11 cellular contexts compared by ENCODE assay signal in the genomic region with DNA sequence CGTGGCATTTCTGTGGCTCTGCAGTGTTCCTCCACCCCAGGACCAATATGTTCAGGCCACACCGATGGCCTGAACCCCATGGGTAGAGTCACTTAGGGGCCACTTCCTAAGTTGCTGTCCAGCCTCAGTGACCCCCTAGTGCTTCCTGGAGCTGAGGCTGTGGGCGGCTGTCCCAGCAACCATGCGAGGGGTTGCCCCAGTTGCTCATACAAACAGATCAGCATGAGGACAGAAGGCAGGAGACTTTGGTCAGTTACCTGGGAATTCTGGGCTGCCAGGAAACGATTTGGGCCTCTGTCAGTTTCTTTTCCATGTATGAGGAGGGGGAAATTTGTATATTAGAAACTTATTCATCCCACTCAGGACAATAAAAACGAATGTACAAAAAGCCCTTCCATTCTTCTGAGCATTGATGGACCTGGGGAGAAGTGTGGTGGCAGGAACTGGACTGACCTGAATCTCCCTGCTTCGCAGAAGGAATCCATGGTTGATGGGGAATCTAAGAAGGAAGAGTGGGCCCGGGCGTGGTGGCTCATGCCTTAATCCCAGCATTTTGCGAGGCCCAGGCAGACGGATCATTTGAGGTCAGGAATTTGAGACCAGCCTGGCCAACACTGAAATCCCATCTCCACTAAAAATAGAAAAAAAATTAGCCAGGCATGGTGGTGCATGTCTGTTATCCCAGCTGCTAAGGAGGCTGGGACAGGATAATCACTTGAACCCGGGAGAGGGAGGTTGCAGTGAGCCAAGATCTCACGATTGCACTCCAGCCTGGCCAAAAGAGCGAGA. TPM values are rescaled to one million over a fixed set of nuclear protein-coding genes. Genes with fewer than 3 reads are reported as not detected.
DNase-seq lines count a peak whose midpoint lies in the region; ATAC-seq and TF ChIP-seq lines count a peak whose summit lies in the region.
"Had no signal": no experiment of that assay in that cellular context is flagged by ENCODE, and none has a peak within 500 bp of the region (broad histone marks: within the 10 kb centered on the region; RNA-seq: fewer than 3 reads in every experiment).

No MANE protein-coding gene starts in this region.

- POLR2A ChIA-PET in activated CD4-positive, alpha-beta memory T cell treated with anti-CD3 and anti-CD28 coated beads, Interleukin-2, amount 10 ng/mL, durations not matched to agents 7 days and 5 days (lab: Charles Lee) = interaction anchor here (1.0 to 6.1 kb wide), 6 partner anchors 9 to 74 kb away, joined by 3 to 96 read pairs (median 18); partner anchors contain the start of gene ZNF213

- no peak for DNase-seq in activated T-cell treated with anti-CD3 and anti-CD28 coated beads, Interleukin-2, amount 50 U/mL, for 4 hours
- no peak for DNase-seq in activated T-cell treated with anti-CD3 and anti-CD28 coated beads, Interleukin-2, amount 50 U/mL, for 1 hour
- no peak for DNase-seq in activated CD4-positive, alpha-beta memory T cell treated with anti-CD3 and anti-CD28 coated beads, Interleukin-2, amount 10 ng/mL, durations not matched to agents 7 days and 5 days
- DNase-seq in memory B cell (ENCODE audit: low spot score in 2 of 2) = no peak
- DNase-seq in substantia nigra (lab: John Stamatoyannopoulos, UW) = no peak
- no peak for DNase-seq in adrenal gland
- DNase-seq in GM19240 (ENCODE audit: insufficient read length, low spot score) = no peak
- DNase-seq: midbrain, NCI-H187 treated with DMSO at 0.1 percent for 48 hours had no signal

- no peaks in the 10 kb centered on the region for H3K36me3 ChIP-seq in adrenal gland (replicated peaks in 1 of 2)

- no peaks in the 10 kb centered on the region for H3K27me3 Mint-ChIP-seq in activated T-cell treated with anti-CD3 and anti-CD28 coated beads, Interleukin-2, amount 50 U/mL, for 4 hours (ENCODE audit: low read depth)
- H3K27me3 Mint-ChIP-seq in activated CD4-positive, alpha-beta memory T cell treated with anti-CD3 and anti-CD28 coated beads, Interleukin-2, amount 10 ng/mL, durations not matched to agents 7 days and 5 days = no peaks in the 10 kb centered on the region
- no peaks in the 10 kb centered on the region for H3K27me3 Mint-ChIP-seq in memory B cell
- peaks cover 5% of the 10 kb centered on the region for H3K27me3 Mint-ChIP-seq in stimulated activated memory B cell treated with anti-CD40 and anti-IgM and Interleukin-4, amounts not matched to agents 10 μg/mL and 1 μg/mL and 100 μg/mL, for 72 hours

- peaks cover 65% of the 10 kb centered on the region for H3K4me1 Mint-ChIP-seq in activated T-cell treated with anti-CD3 and anti-CD28 coated beads, Interleukin-2, amount 50 U/mL, for 4 hours (ENCODE audit: low read depth)
- H3K4me1 Mint-ChIP-seq in activated CD4-positive, alpha-beta memory T cell treated with anti-CD3 and anti-CD28 coated beads, Interleukin-2, amount 10 ng/mL, durations not matched to agents 7 days and 5 days = peaks cover 75% of the 10 kb centered on the region
- peaks cover 7% of the 10 kb centered on the region for H3K4me1 Mint-ChIP-seq in memory B cell
- peaks cover 18% of the 10 kb centered on the region for H3K4me1 Mint-ChIP-seq in stimulated activated memory B cell treated with anti-CD40 and anti-IgM and Interleukin-4, amounts not matched to agents 10 μg/mL and 1 μg/mL and 100 μg/mL, for 72 hours

- H3K27ac ChIP-seq in substantia nigra (ENCODE audit: low read depth, low read length, poor library complexity, severe bottlenecking) = no peak overlapping the region
- peak overlapping the region in 1 of 5 donors; percentile 88 for H3K27ac ChIP-seq in adrenal gland

- no peaks in the 10 kb centered on the region for H3K9me3 Mint-ChIP-seq in activated T-cell treated with anti-CD3 and anti-CD28 coated beads, Interleukin-2, amount 50 U/mL, for 4 hours
- no peaks in the 10 kb centered on the region for H3K9me3 Mint-ChIP-seq in activated CD4-positive, alpha-beta memory T cell treated with anti-CD3 and anti-CD28 coated beads, Interleukin-2, amount 10 ng/mL, durations not matched to agents 7 days and 5 days
- no peaks in the 10 kb centered on the region for H3K9me3 Mint-ChIP-seq in memory B cell
- H3K9me3 Mint-ChIP-seq in stimulated activated memory B cell treated with anti-CD40 and anti-IgM and Interleukin-4, amounts not matched to agents 10 μg/mL and 1 μg/mL and 100 μg/mL, for 72 hours = no peaks in the 10 kb centered on the region

- peaks cover 9 to 26% of the 10 kb centered on the region in 2 donors for H3K4me1 ChIP-seq in adrenal gland (replicated peaks in 1 of 2)

- intact Hi-C loops in adrenal gland (cut with DNase I) = no loop called here

- no peak overlapping the region for H3K4me3 ChIP-seq in adrenal gland

- peaks cover 2% of the 10 kb centered on the region for H3K36me3 Mint-ChIP-seq in activated T-cell treated with anti-CD3 and anti-CD28 coated beads, Interleukin-2, amount 50 U/mL, for 4 hours (ENCODE audit: insufficient read depth)
- peaks cover 55% of the 10 kb centered on the region for H3K36me3 Mint-ChIP-seq in activated CD4-positive, alpha-beta memory T cell treated with anti-CD3 and anti-CD28 coated beads, Interleukin-2, amount 10 ng/mL, durations not matched to agents 7 days and 5 days (ENCODE audit: low read depth)
- no peaks in the 10 kb centered on the region for H3K36me3 Mint-ChIP-seq in memory B cell
- no peaks in the 10 kb centered on the region for H3K36me3 Mint-ChIP-seq in stimulated activated memory B cell treated with anti-CD40 and anti-IgM and Interleukin-4, amounts not matched to agents 10 μg/mL and 1 μg/mL and 100 μg/mL, for 72 hours

- WGBS in adrenal gland, 4 donors = 84 to 91% (median 89%) methylated on average over 12 to 14 of the region's 14 CpGs

- H3K9me3 ChIP-seq in adrenal gland (replicated peaks in 1 of 3) = no peaks in the 10 kb centered on the region

- no peak for TF ChIP-seq POLR2A in adrenal gland (IDR thresholded peaks at IDR 0.05)

- H3K4me3 Mint-ChIP-seq in activated T-cell treated with anti-CD3 and anti-CD28 coated beads, Interleukin-2, amount 50 U/mL, for 4 hours = peak overlapping the region; percentile 82
- H3K4me3 Mint-ChIP-seq in activated CD4-positive, alpha-beta memory T cell treated with anti-CD3 and anti-CD28 coated beads, Interleukin-2, amount 10 ng/mL, durations not matched to agents 7 days and 5 days = peak overlapping the region; percentile 79
- H3K4me3 Mint-ChIP-seq in memory B cell = peak overlapping the region; percentile 89
- no peak overlapping the region for H3K4me3 Mint-ChIP-seq in stimulated activated memory B cell treated with anti-CD40 and anti-IgM and Interleukin-4, amounts not matched to agents 10 μg/mL and 1 μg/mL and 100 μg/mL, for 72 hours

- no peak for TF ChIP-seq CTCF in adrenal gland (IDR thresholded peaks at IDR 0.05)

- no peak for ATAC-seq in activated T-cell treated with anti-CD3 and anti-CD28 coated beads, Interleukin-2, amount 50 U/mL, for 4 hours
- no peak for ATAC-seq in memory B cell (ENCODE audit: low read depth)
- no peak for ATAC-seq in stimulated activated memory B cell treated with anti-CD40 and anti-IgM and Interleukin-4, amounts not matched to agents 10 μg/mL and 1 μg/mL and 100 μg/mL, for 72 hours

- peak overlapping the region; percentile 86 for H3K27ac Mint-ChIP-seq in activated CD4-positive, alpha-beta memory T cell treated with anti-CD3 and anti-CD28 coated beads, Interleukin-2, amount 10 ng/mL, durations not matched to agents 7 days and 5 days
- no peak overlapping the region for H3K27ac Mint-ChIP-seq in memory B cell
- peak overlapping the region; percentile 85 for H3K27ac Mint-ChIP-seq in stimulated activated memory B cell treated with anti-CD40 and anti-IgM and Interleukin-4, amounts not matched to agents 10 μg/mL and 1 μg/mL and 100 μg/mL, for 72 hours

- H3K27me3 ChIP-seq in adrenal gland = no peaks in the 10 kb centered on the region

- CTCF ChIA-PET in activated CD4-positive, alpha-beta memory T cell treated with anti-CD3 and anti-CD28 coated beads, Interleukin-2, amount 10 ng/mL, durations not matched to agents 7 days and 5 days (lab: Charles Lee) = interaction anchor here (1.1 to 6.3 kb wide), 13 partner anchors 13 to 109 kb away, joined by 3 to 177 read pairs (median 16); partner anchors contain the start of gene ZNF213

RNA-seq across cellular contexts. Expression of gene IL32, which starts 4.9 kb away (rescaled TPM):
- 100 to 1,000 TPM; 585 to 715 (median 696) TPM for total RNA-seq in activated T-cell treated with anti-CD3 and anti-CD28 coated beads, Interleukin-2, amount 50 U/mL, for 4 hours
- 1,000 to 10,000 TPM; 4,131 to 4,213 TPM for total RNA-seq in activated CD4-positive, alpha-beta memory T cell treated with anti-CD3 and anti-CD28 coated beads, Interleukin-2, amount 10 ng/mL, durations not matched to agents 7 days and 5 days
- total RNA-seq in adrenal gland = 100 to 1,000 TPM in 1 of 8 donors, 10 to 100 TPM in 6, 1 to 10 TPM in 1; 8.8 to 106 (median 23.1) TPM
- 100 to 1,000 TPM in 2 of 3 donors, 10 to 100 TPM in 1; 19.9 to 127 (median 118) TPM for polyA plus RNA-seq in adrenal gland

RNA-seq across cellular contexts. Expression of gene MMP25, which starts 14.2 kb away (rescaled TPM):
- total RNA-seq in activated T-cell treated with anti-CD3 and anti-CD28 coated beads, Interleukin-2, amount 50 U/mL, for 4 hours = under 1 TPM; 0.46 to 0.84 (median 0.66) TPM
- 100 to 1,000 TPM; 112 to 117 TPM for total RNA-seq in activated CD4-positive, alpha-beta memory T cell treated with anti-CD3 and anti-CD28 coated beads, Interleukin-2, amount 10 ng/mL, durations not matched to agents 7 days and 5 days
- total RNA-seq in adrenal gland = under 1 TPM in 7 of 8 donors, not detected in 1; 0.14 to 0.65 (median 0.43) TPM
- 1 to 10 TPM in 1 of 3 donors, under 1 TPM in 2; 0.09 to 3.1 (median 0.47) TPM for polyA plus RNA-seq in adrenal gland
- polyA plus RNA-seq: AG04450 had no signal

RNA-seq across cellular contexts. Expression of gene BICDL2, which starts 23.8 kb away (rescaled TPM):
- under 1 TPM in 1 of 3 donors, not detected in 2; 0.05 TPM for total RNA-seq in activated T-cell treated with anti-CD3 and anti-CD28 coated beads, Interleukin-2, amount 50 U/mL, for 4 hours
- total RNA-seq in activated CD4-positive, alpha-beta memory T cell treated with anti-CD3 and anti-CD28 coated beads, Interleukin-2, amount 10 ng/mL, durations not matched to agents 7 days and 5 days = 1 to 10 TPM; 1.4 to 1.9 TPM
- total RNA-seq in adrenal gland = under 1 TPM in 2 of 8 donors, not detected in 6; 0.14 to 0.31 TPM
- polyA plus RNA-seq in adrenal gland = under 1 TPM in 2 of 3 donors, not detected in 1; 0.20 to 0.24 TPM
- polyA plus RNA-seq: AG04450 had no signal

RNA-seq across cellular contexts. Expression of gene THOC6, which starts 36.7 kb away (rescaled TPM):
- 10 to 100 TPM; 70.4 to 86.3 (median 71.7) TPM for total RNA-seq in activated T-cell treated with anti-CD3 and anti-CD28 coated beads, Interleukin-2, amount 50 U/mL, for 4 hours
- total RNA-seq in activated CD4-positive, alpha-beta memory T cell treated with anti-CD3 and anti-CD28 coated beads, Interleukin-2, amount 10 ng/mL, durations not matched to agents 7 days and 5 days = 10 to 100 TPM; 42.4 TPM
- 10 to 100 TPM; 14.9 to 24.3 (median 18.7) TPM for total RNA-seq in adrenal gland
- 100 to 1,000 TPM in 1 of 3 donors, 10 to 100 TPM in 1, 1 to 10 TPM in 1; 9.0 to 107 (median 78.6) TPM for polyA plus RNA-seq in adrenal gland

RNA-seq across cellular contexts. Expression of gene HCFC1R1, which starts 36.8 kb away (rescaled TPM):
- total RNA-seq in activated T-cell treated with anti-CD3 and anti-CD28 coated beads, Interleukin-2, amount 50 U/mL, for 4 hours = 10 to 100 TPM; 32.7 to 36.9 (median 33.9) TPM
- 10 to 100 TPM; 37.0 to 43.3 TPM for total RNA-seq in activated CD4-positive, alpha-beta memory T cell treated with anti-CD3 and anti-CD28 coated beads, Interleukin-2, amount 10 ng/mL, durations not matched to agents 7 days and 5 days
- 100 to 1,000 TPM in 1 of 8 donors, 10 to 100 TPM in 7; 51.3 to 138 (median 63.5) TPM for total RNA-seq in adrenal gland
- 100 to 1,000 TPM in 2 of 3 donors, 10 to 100 TPM in 1; 29.7 to 609 (median 462) TPM for polyA plus RNA-seq in adrenal gland

Comparison
In these comparisons a context has a peak if more than half of its experiments do, and no peak if none do; other contexts are left out.
1. RNA of gene IL32, which starts 4.9 kb away (total RNA-seq): 4,131 to 4,213 TPM in activated CD4-positive, alpha-beta memory T cell treated with anti-CD3 and anti-CD28 coated beads, Interleukin-2, amount 10 ng/mL, durations not matched to agents 7 days and 5 days; 585 to 715 TPM in activated T-cell treated with anti-CD3 and anti-CD28 coated beads, Interleukin-2, amount 50 U/mL, for 4 hours and 8.8 to 106 TPM in adrenal gland; every median in the first group is over 4 times any median in the second.
2. RNA of gene MMP25, which starts 14.2 kb away (total RNA-seq): 112 to 117 TPM in activated CD4-positive, alpha-beta memory T cell treated with anti-CD3 and anti-CD28 coated beads, Interleukin-2, amount 10 ng/mL, durations not matched to agents 7 days and 5 days; 0.46 to 0.84 TPM in activated T-cell treated with anti-CD3 and anti-CD28 coated beads, Interleukin-2, amount 50 U/mL, for 4 hours and 0.14 to 0.65 TPM in adrenal gland; every median in the first group is over 10 times any median in the second.